ENCODE assay signal across 9 cellular contexts in the genomic region with DNA sequence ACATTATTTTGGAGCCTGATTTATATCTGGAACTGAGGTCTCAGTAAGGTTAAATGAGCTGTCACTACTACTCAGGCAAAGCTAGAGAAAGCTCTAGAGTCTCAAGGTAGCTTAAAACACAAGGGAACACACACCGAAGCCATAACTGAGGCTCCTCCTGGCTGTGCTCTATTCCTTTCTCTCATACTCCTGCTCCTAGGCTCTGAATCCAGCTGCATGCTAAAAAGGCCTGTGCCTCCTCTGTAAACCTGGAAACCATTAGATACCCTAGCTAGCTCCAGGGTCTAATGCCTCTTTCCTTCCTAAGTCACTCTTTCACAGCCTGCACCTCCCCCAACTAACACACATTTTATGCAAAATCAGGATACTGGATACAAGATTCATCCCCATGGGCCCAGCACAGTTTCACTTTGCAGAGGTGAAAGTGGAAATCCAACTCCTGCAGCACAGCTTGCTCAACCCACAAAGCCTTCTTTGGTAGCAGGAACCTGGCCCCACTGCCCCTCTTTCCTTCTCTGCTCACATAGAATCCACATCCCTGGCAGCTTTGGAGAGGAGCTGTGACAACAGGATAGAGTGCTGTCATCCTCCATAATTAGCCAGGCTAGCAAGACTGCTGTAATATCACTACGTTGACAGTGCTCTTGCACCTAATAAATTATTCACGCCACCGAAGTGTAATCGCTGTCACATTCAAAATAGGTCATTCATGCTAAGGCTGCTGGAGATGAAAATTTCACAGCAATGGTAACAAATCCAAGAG. TPM values are rescaled to one million over a fixed set of nuclear protein-coding genes. Genes with fewer than 3 reads are reported as not detected.
DNase-seq lines count a peak whose midpoint lies in the region; ATAC-seq and TF ChIP-seq lines count a peak whose summit lies in the region.
"Had no signal": no experiment of that assay in that cellular context is flagged by ENCODE, and none has a peak within 500 bp of the region (broad histone marks: within the 10 kb centered on the region; RNA-seq: fewer than 3 reads in every experiment).

No MANE protein-coding gene starts in this region.

- no peaks in the 10 kb centered on the region for H3K9me3 Mint-ChIP-seq in activated CD4-positive, alpha-beta T cell treated with anti-CD3 and anti-CD28 coated beads, Interleukin-2, amount 10 ng/mL, durations not matched to agents 7 days and 5 days

- H3K4me3 Mint-ChIP-seq in activated CD4-positive, alpha-beta T cell treated with anti-CD3 and anti-CD28 coated beads, Interleukin-2, amount 10 ng/mL, durations not matched to agents 7 days and 5 days: peak overlapping the region; percentile 67

- H3K27me3 ChIP-seq in smooth muscle cell (ENCODE audit: low read depth): no peaks in the 10 kb centered on the region
- H3K27me3 ChIP-seq in gastroesophageal sphincter: peaks cover 19% of the 10 kb centered on the region

- H3K27me3 Mint-ChIP-seq in activated CD4-positive, alpha-beta T cell treated with anti-CD3 and anti-CD28 coated beads, Interleukin-2, amount 10 ng/mL, durations not matched to agents 7 days and 5 days: no peaks in the 10 kb centered on the region

- no peak overlapping the region for H3K4me2 ChIP-seq in smooth muscle cell

- WGBS in smooth muscle cell (ENCODE audit: low lambda C conversion rate): 58% methylated on average over 5 of the region's 5 CpGs
- WGBS in gastroesophageal sphincter (ENCODE audit: low coverage in 1 of 2), 2 donors: 17 to 59% methylated on average over 3 to 5 of the region's 5 CpGs

- H3K36me3 ChIP-seq in smooth muscle cell (ENCODE audit: low read depth): no peaks in the 10 kb centered on the region
- H3K36me3 ChIP-seq in gastroesophageal sphincter: no peaks in the 10 kb centered on the region

- peak; percentile 39 for DNase-seq in activated CD4-positive, alpha-beta T cell treated with anti-CD3 and anti-CD28 coated beads, Interleukin-2, amount 10 ng/mL, durations not matched to agents 7 days and 5 days
- no peak for DNase-seq in activated CD4-positive, alpha-beta T cell treated with anti-CD3 and anti-CD28 coated beads, Interleukin-2, amount 50 U/mL, for 1 hour
- DNase-seq in NCI-H2029 treated with DMSO at 0.1 percent for 48 hours (lab: John Stamatoyannopoulos, UW): peak; percentile 78
- DNase-seq in choroid plexus epithelial cell (ENCODE audit: low read depth): peak; percentile 56
- no peak for DNase-seq in smooth muscle cell (lab: John Stamatoyannopoulos, UW; ENCODE audit: unreplicated experiment)
- DNase-seq in kidney glomerular epithelial cell (lab: John Stamatoyannopoulos, UW): no peak

- H3K4me3 ChIP-seq in choroid plexus epithelial cell (ENCODE audit: low read depth, low read length): no peak overlapping the region
- no peak overlapping the region for H3K4me3 ChIP-seq in smooth muscle cell
- no peak overlapping the region for H3K4me3 ChIP-seq in gastroesophageal sphincter

- CTCF ChIA-PET in activated CD4-positive, alpha-beta T cell treated with anti-CD3 and anti-CD28 coated beads, Interleukin-2, amount 10 ng/mL, durations not matched to agents 7 days and 5 days (lab: Charles Lee): interaction anchor here (0.8 to 5.1 kb wide), 8 partner anchors 9 to 128 kb away, joined by 3 to 20 read pairs (median 4); no protein-coding TSS in a partner anchor

- H3K4me1 ChIP-seq in smooth muscle cell (ENCODE audit: low read depth) (peaks cover 20% of the 10 kb centered on the region), gastroesophageal sphincter (peaks cover 0 to 16% (median 6%) of the 10 kb centered on the region in 3 donors)

- peaks cover 87% of the 10 kb centered on the region for H3K4me1 Mint-ChIP-seq in activated CD4-positive, alpha-beta T cell treated with anti-CD3 and anti-CD28 coated beads, Interleukin-2, amount 10 ng/mL, durations not matched to agents 7 days and 5 days

- no peaks in the 10 kb centered on the region for H4K20me1 ChIP-seq in smooth muscle cell (ENCODE audit: low read depth)

- H3K79me2 ChIP-seq in smooth muscle cell (ENCODE audit: low read depth): no peaks in the 10 kb centered on the region

- POLR2A ChIA-PET in activated CD4-positive, alpha-beta T cell treated with anti-CD3 and anti-CD28 coated beads, Interleukin-2, amount 10 ng/mL, durations not matched to agents 7 days and 5 days (lab: Charles Lee): interaction anchor here (1.8 kb wide), 1 partner anchor 15 kb away, joined by 7 read pairs; no protein-coding TSS in a partner anchor

- H3F3A ChIP-seq in smooth muscle cell (ENCODE audit: low read depth): peaks cover 7% of the 10 kb centered on the region

- peak overlapping the region; percentile 83 for H3K27ac Mint-ChIP-seq in activated CD4-positive, alpha-beta T cell treated with anti-CD3 and anti-CD28 coated beads, Interleukin-2, amount 10 ng/mL, durations not matched to agents 7 days and 5 days

- H3K9me3 ChIP-seq in smooth muscle cell (replicated peaks; ENCODE audit: low read depth): no peaks in the 10 kb centered on the region
- no peaks in the 10 kb centered on the region for H3K9me3 ChIP-seq in gastroesophageal sphincter

- no peak for TF ChIP-seq POLR2A in gastroesophageal sphincter (IDR thresholded peaks at IDR 0.05)

- H3K9ac ChIP-seq in smooth muscle cell (ENCODE audit: low read depth): no peak overlapping the region

- peak overlapping the region; percentile 83 for H2AFZ ChIP-seq in smooth muscle cell (ENCODE audit: low read depth)

- H3K36me3 Mint-ChIP-seq in activated CD4-positive, alpha-beta T cell treated with anti-CD3 and anti-CD28 coated beads, Interleukin-2, amount 10 ng/mL, durations not matched to agents 7 days and 5 days (ENCODE audit: low read depth): peaks cover 85% of the 10 kb centered on the region

- TF ChIP-seq EP300 in gastroesophageal sphincter (IDR thresholded peaks at IDR 0.05): no peak

- ATAC-seq in GM18873 (IDR thresholded peaks at IDR 0.05; ENCODE audit: low FRiP score, unreplicated experiment) (no peak), gastroesophageal sphincter (no peak)

- no peak for TF ChIP-seq CTCF in choroid plexus epithelial cell (conservative IDR thresholded peaks at IDR 0.05; ENCODE audit: low read depth, low read length)
- TF ChIP-seq CTCF in smooth muscle cell (IDR thresholded peaks at IDR 0.05; ENCODE audit: borderline replicate concordance, insufficient read depth, poor library complexity, severe bottlenecking): no peak
- no peak for TF ChIP-seq CTCF in gastroesophageal sphincter (IDR thresholded peaks at IDR 0.05)

- H3K27ac ChIP-seq in smooth muscle cell (ENCODE audit: low read depth) (no peak overlapping the region), gastroesophageal sphincter (no peak overlapping the region)

RNA-seq across cellular contexts. Expression of a gene that starts 16.9 kb away (rescaled TPM):
- 100 to 1,000 TPM; 287 to 303 TPM for total RNA-seq in activated CD4-positive, alpha-beta T cell treated with anti-CD3 and anti-CD28 coated beads, Interleukin-2, amount 10 ng/mL, durations not matched to agents 7 days and 5 days
- 5.6 and 6.6 TPM in 2 replicates for total RNA-seq in smooth muscle cell
- polyA plus RNA-seq in smooth muscle cell: 2.3 and 7.6 TPM in 2 replicates
- total RNA-seq in gastroesophageal sphincter: 10 to 100 TPM in 1 of 4 donors, 1 to 10 TPM in 3; 1.7 to 14.9 (median 4.2) TPM
- total RNA-seq: endothelial cell of umbilical vein had no signal

Comparison
In these comparisons a context has a peak if more than half of its experiments do, and no peak if none do; other contexts are left out.
1. DNase-seq: peak in activated CD4-positive, alpha-beta T cell treated with anti-CD3 and anti-CD28 coated beads, Interleukin-2, amount 10 ng/mL, durations not matched to agents 7 days and 5 days (single experiment), NCI-H2029 treated with DMSO at 0.1 percent for 48 hours (single experiment) and choroid plexus epithelial cell (single experiment); none in activated CD4-positive, alpha-beta T cell treated with anti-CD3 and anti-CD28 coated beads, Interleukin-2, amount 50 U/mL, for 1 hour (single experiment), smooth muscle cell (single experiment) and kidney glomerular epithelial cell (single experiment).
2. RNA of a gene that starts 16.9 kb away (total RNA-seq): 287 to 303 TPM in activated CD4-positive, alpha-beta T cell treated with anti-CD3 and anti-CD28 coated beads, Interleukin-2, amount 10 ng/mL, durations not matched to agents 7 days and 5 days; 5.6 to 6.6 TPM in smooth muscle cell and 1.7 to 14.9 TPM in gastroesophageal sphincter; every median in the first group is over 10 times any median in the second.